In genomic region chr14:44163946-44164345, GRCh38 we compare ENCODE assay signal across 25 cellular contexts.
DNase-seq lines count a peak whose midpoint lies in the region; TF ChIP-seq lines count a peak whose summit lies in the region.
"Had no signal": no experiment of that assay in that cellular context is flagged by ENCODE, and none has a peak within 500 bp of the region (broad histone marks: within the 10 kb centered on the region; RNA-seq: fewer than 3 reads in every experiment).

No MANE protein-coding gene starts in this region.

- no peak for TF ChIP-seq CTCF in fibroblast of pulmonary artery (IDR thresholded peaks at IDR 0.05; ENCODE audit: low read length, missing control alignments)

- H3K4me1 Mint-ChIP-seq in activated T-helper 1 cell treated with anti-CD3 and anti-CD28 coated beads, Interleukin-12 subunit alpha, Interleukin-12 subunit beta, Interleukin-2, Interleukin-4 antibody, amounts not matched to agents 30 ng/mL and 10 ng/mL and 1 ng/mL, durations not matched to agents 14 hours and 24 hours and 36 hours (ENCODE audit: low read depth), result no peaks in the 10 kb centered on the region
- no peaks in the 10 kb centered on the region for H3K4me1 Mint-ChIP-seq in T-helper 2 cell treated with Interferon-gamma antibody and Interleukin-4, amounts not matched to agents 5 μg/mL and 100 μg/mL, for 36 hours (ENCODE audit: low read depth)
- H3K4me1 Mint-ChIP-seq: CD4-positive, alpha-beta memory T cell had no signal

- DNase-seq in SIG-M5 treated with dmso at 0.1 percent for 504 hours (lab: John Stamatoyannopoulos, UW; ENCODE audit: unreplicated experiment) (peak; percentile 9), SIG-M5 (lab: John Stamatoyannopoulos, UW) (no peak), SJCRH30 (no peak), fibroblast of pulmonary artery (ENCODE audit: low read depth) (peak; percentile 53), skeletal muscle cell (ENCODE audit: low read depth) (peak; percentile 43), dermis blood vessel endothelial cell (no peak)
- no peak for DNase-seq in activated T-helper 1 cell treated with anti-CD3 and anti-CD28 coated beads, Interleukin-12 subunit alpha, Interleukin-12 subunit beta, Interleukin-2, Interleukin-4 antibody, amounts not matched to agents 30 ng/mL and 10 ng/mL and 1 ng/mL, durations not matched to agents 14 hours and 24 hours and 36 hours (ENCODE audit: low spot score)
- DNase-seq in T-helper 2 cell treated with Interferon-gamma antibody and Interleukin-4, amounts not matched to agents 5 μg/mL and 100 μg/mL, for 36 hours (ENCODE audit: low spot score), result no peak
- DNase-seq: Caco-2; CD4-positive, alpha-beta memory T cell; DMS 273 treated with DMSO at 0.1 percent for 48 hours; DND-41; GOT3; NCI-H1105 treated with DMSO at 0.1 percent for 48 hours; NCI-H2081; NCI-H2171; NCI-H446; NCI-H526; PC-9; SHP77 treated with DMSO at 0.1 percent for 48 hours had no signal

- H3K27me3 ChIP-seq in SJCRH30, result no peaks in the 10 kb centered on the region
- H3K27me3 ChIP-seq: BLaER1 treated with 17β-estradiol and CSF1 and Interleukin-3, amounts not matched to agents 10 nM and 100 nM had no signal

- H3K36me3 Mint-ChIP-seq in activated T-helper 1 cell treated with anti-CD3 and anti-CD28 coated beads, Interleukin-12 subunit alpha, Interleukin-12 subunit beta, Interleukin-2, Interleukin-4 antibody, amounts not matched to agents 30 ng/mL and 10 ng/mL and 1 ng/mL, durations not matched to agents 14 hours and 24 hours and 36 hours (ENCODE audit: low read depth), result no peaks in the 10 kb centered on the region
- no peaks in the 10 kb centered on the region for H3K36me3 Mint-ChIP-seq in T-helper 2 cell treated with Interferon-gamma antibody and Interleukin-4, amounts not matched to agents 5 μg/mL and 100 μg/mL, for 36 hours (ENCODE audit: low read depth)
- H3K36me3 Mint-ChIP-seq: CD4-positive, alpha-beta memory T cell had no signal

- H3K27ac ChIP-seq in SJCRH30, result peak overlapping the region; percentile 90
- H3K27ac ChIP-seq: 22Rv1; BLaER1 treated with 17β-estradiol and CSF1 and Interleukin-3, amounts not matched to agents 10 nM and 100 nM; HL-60; KMS-11; PC-9; RWPE1 had no signal

- 0 out of 2 replicates have a peak, but pooled peaks cover 2% of the 10 kb centered on the region for H3K9me3 ChIP-seq in SJCRH30 (replicated peaks)

- intact Hi-C loops in activated T-helper 1 cell treated with anti-CD3 and anti-CD28 coated beads, Interleukin-12 subunit alpha, Interleukin-12 subunit beta, Interleukin-2, Interleukin-4 antibody, amounts not matched to agents 30 ng/mL and 10 ng/mL and 1 ng/mL, durations not matched to agents 14 hours and 24 hours and 36 hours (cut with micrococcal nuclease), result no loop called here

- H3K36me3 ChIP-seq in SJCRH30, result no peaks in the 10 kb centered on the region
- H3K36me3 ChIP-seq: BLaER1 treated with 17β-estradiol and CSF1 and Interleukin-3, amounts not matched to agents 10 nM and 100 nM had no signal

- no peaks in the 10 kb centered on the region for H3K27me3 Mint-ChIP-seq in activated T-helper 1 cell treated with anti-CD3 and anti-CD28 coated beads, Interleukin-12 subunit alpha, Interleukin-12 subunit beta, Interleukin-2, Interleukin-4 antibody, amounts not matched to agents 30 ng/mL and 10 ng/mL and 1 ng/mL, durations not matched to agents 14 hours and 24 hours and 36 hours (ENCODE audit: insufficient read depth)
- H3K27me3 Mint-ChIP-seq in T-helper 2 cell treated with Interferon-gamma antibody and Interleukin-4, amounts not matched to agents 5 μg/mL and 100 μg/mL, for 36 hours (ENCODE audit: low read depth), result no peaks in the 10 kb centered on the region
- H3K27me3 Mint-ChIP-seq: CD4-positive, alpha-beta memory T cell had no signal

- H3K9me3 Mint-ChIP-seq in activated T-helper 1 cell treated with anti-CD3 and anti-CD28 coated beads, Interleukin-12 subunit alpha, Interleukin-12 subunit beta, Interleukin-2, Interleukin-4 antibody, amounts not matched to agents 30 ng/mL and 10 ng/mL and 1 ng/mL, durations not matched to agents 14 hours and 24 hours and 36 hours, result peaks cover 4% of the 10 kb centered on the region
- peaks cover 47% of the 10 kb centered on the region for H3K9me3 Mint-ChIP-seq in T-helper 2 cell treated with Interferon-gamma antibody and Interleukin-4, amounts not matched to agents 5 μg/mL and 100 μg/mL, for 36 hours

- H3K4me1 ChIP-seq in SJCRH30, result peaks cover 28% of the 10 kb centered on the region
- H3K4me1 ChIP-seq: BLaER1 treated with 17β-estradiol and CSF1 and Interleukin-3, amounts not matched to agents 10 nM and 100 nM; Caco-2 had no signal

- H3K4me3 Mint-ChIP-seq in activated T-helper 1 cell treated with anti-CD3 and anti-CD28 coated beads, Interleukin-12 subunit alpha, Interleukin-12 subunit beta, Interleukin-2, Interleukin-4 antibody, amounts not matched to agents 30 ng/mL and 10 ng/mL and 1 ng/mL, durations not matched to agents 14 hours and 24 hours and 36 hours, result no peak overlapping the region
- no peak overlapping the region for H3K4me3 Mint-ChIP-seq in T-helper 2 cell treated with Interferon-gamma antibody and Interleukin-4, amounts not matched to agents 5 μg/mL and 100 μg/mL, for 36 hours
- H3K4me3 Mint-ChIP-seq: CD4-positive, alpha-beta memory T cell had no signal

- H3K27ac Mint-ChIP-seq in activated T-helper 1 cell treated with anti-CD3 and anti-CD28 coated beads, Interleukin-12 subunit alpha, Interleukin-12 subunit beta, Interleukin-2, Interleukin-4 antibody, amounts not matched to agents 30 ng/mL and 10 ng/mL and 1 ng/mL, durations not matched to agents 14 hours and 24 hours and 36 hours, result no peak overlapping the region
- H3K27ac Mint-ChIP-seq in T-helper 2 cell treated with Interferon-gamma antibody and Interleukin-4, amounts not matched to agents 5 μg/mL and 100 μg/mL, for 36 hours, result no peak overlapping the region
- H3K27ac Mint-ChIP-seq: CD4-positive, alpha-beta memory T cell had no signal

- no peak overlapping the region for H3K4me3 ChIP-seq in SJCRH30
- H3K4me3 ChIP-seq in fibroblast of pulmonary artery (replicated peaks; ENCODE audit: low read depth, low read length), result no peak overlapping the region
- H3K4me3 ChIP-seq in skeletal muscle cell (ENCODE audit: low read depth, low read length), result no peak overlapping the region
- H3K4me3 ChIP-seq: BLaER1 treated with 17β-estradiol and CSF1 and Interleukin-3, amounts not matched to agents 10 nM and 100 nM; PC-9 had no signal

Comparison
In these comparisons a context has a peak if more than half of its experiments do, and no peak if none do; other contexts are left out.
1. DNase-seq: peak in SIG-M5 treated with dmso at 0.1 percent for 504 hours (single experiment), fibroblast of pulmonary artery (single experiment) and skeletal muscle cell (single experiment); none in SIG-M5 (single experiment), SJCRH30 (0 of 2), dermis blood vessel endothelial cell (single experiment), activated T-helper 1 cell treated with anti-CD3 and anti-CD28 coated beads, Interleukin-12 subunit alpha, Interleukin-12 subunit beta, Interleukin-2, Interleukin-4 antibody, amounts not matched to agents 30 ng/mL and 10 ng/mL and 1 ng/mL, durations not matched to agents 14 hours and 24 hours and 36 hours (single experiment) and T-helper 2 cell treated with Interferon-gamma antibody and Interleukin-4, amounts not matched to agents 5 μg/mL and 100 μg/mL, for 36 hours (single experiment).